3 cellular contexts compared by ENCODE assay signal in genomic region chr7:14424675-14425074, GRCh38.
TF ChIP-seq lines count a peak whose summit lies in the region.

No MANE protein-coding gene starts in this region.

TF ChIP-seq in liver, 16 proteins besides CTCF, POLR2A, EP300 and RAD21 (continued from another document):
- TF ChIP-seq ZBTB33 (IDR thresholded peaks at IDR 0.05), result no peak
- TF ChIP-seq RXRA (IDR thresholded peaks at IDR 0.05), result no peak
- TF ChIP-seq GABPA (IDR thresholded peaks at IDR 0.05 in 1 of 2, conservative IDR thresholded peaks at IDR 0.05 in 1 of 2), result no peak
- TF ChIP-seq, protein P1, sequence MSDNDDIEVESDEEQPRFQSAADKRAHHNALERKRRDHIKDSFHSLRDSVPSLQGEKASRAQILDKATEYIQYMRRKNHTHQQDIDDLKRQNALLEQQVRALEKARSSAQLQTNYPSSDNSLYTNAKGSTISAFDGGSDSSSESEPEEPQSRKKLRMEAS (IDR thresholded peaks at IDR 0.05), result no peak
- TF ChIP-seq TAF1 (conservative IDR thresholded peaks at IDR 0.05), result no peak
- no peak for TF ChIP-seq HNF4A (conservative IDR thresholded peaks at IDR 0.05)
- no peak for TF ChIP-seq REST (IDR thresholded peaks at IDR 0.05)
- TF ChIP-seq HNF4G (IDR thresholded peaks at IDR 0.05), result no peak
- TF ChIP-seq JUND (IDR thresholded peaks at IDR 0.05), result no peak
- TF ChIP-seq YY1 (IDR thresholded peaks at IDR 0.05), result no peak

TF ChIP-seq in HepG2, 621 proteins besides CTCF, POLR2A, EP300 and RAD21 (continued from another document):
- TF ChIP-seq SRSF4 (IDR thresholded peaks at IDR 0.05; ENCODE audit: low read depth, low read length, poor library complexity, severe bottlenecking), result no peak
- TF ChIP-seq, protein P2, sequence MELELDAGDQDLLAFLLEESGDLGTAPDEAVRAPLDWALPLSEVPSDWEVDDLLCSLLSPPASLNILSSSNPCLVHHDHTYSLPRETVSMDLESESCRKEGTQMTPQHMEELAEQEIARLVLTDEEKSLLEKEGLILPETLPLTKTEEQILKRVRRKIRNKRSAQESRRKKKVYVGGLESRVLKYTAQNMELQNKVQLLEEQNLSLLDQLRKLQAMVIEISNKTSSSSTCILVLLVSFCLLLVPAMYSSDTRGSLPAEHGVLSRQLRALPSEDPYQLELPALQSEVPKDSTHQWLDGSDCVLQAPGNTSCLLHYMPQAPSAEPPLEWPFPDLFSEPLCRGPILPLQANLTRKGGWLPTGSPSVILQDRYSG (CRISPR knock-in tag; IDR thresholded peaks at IDR 0.05), result no peak
- TF ChIP-seq CENPT (CRISPR knock-in tag; IDR thresholded peaks at IDR 0.05; ENCODE audit: low read depth), result no peak
- TF ChIP-seq NCOA2 (CRISPR knock-in tag; IDR thresholded peaks at IDR 0.05), result no peak
- TF ChIP-seq, protein P3, sequence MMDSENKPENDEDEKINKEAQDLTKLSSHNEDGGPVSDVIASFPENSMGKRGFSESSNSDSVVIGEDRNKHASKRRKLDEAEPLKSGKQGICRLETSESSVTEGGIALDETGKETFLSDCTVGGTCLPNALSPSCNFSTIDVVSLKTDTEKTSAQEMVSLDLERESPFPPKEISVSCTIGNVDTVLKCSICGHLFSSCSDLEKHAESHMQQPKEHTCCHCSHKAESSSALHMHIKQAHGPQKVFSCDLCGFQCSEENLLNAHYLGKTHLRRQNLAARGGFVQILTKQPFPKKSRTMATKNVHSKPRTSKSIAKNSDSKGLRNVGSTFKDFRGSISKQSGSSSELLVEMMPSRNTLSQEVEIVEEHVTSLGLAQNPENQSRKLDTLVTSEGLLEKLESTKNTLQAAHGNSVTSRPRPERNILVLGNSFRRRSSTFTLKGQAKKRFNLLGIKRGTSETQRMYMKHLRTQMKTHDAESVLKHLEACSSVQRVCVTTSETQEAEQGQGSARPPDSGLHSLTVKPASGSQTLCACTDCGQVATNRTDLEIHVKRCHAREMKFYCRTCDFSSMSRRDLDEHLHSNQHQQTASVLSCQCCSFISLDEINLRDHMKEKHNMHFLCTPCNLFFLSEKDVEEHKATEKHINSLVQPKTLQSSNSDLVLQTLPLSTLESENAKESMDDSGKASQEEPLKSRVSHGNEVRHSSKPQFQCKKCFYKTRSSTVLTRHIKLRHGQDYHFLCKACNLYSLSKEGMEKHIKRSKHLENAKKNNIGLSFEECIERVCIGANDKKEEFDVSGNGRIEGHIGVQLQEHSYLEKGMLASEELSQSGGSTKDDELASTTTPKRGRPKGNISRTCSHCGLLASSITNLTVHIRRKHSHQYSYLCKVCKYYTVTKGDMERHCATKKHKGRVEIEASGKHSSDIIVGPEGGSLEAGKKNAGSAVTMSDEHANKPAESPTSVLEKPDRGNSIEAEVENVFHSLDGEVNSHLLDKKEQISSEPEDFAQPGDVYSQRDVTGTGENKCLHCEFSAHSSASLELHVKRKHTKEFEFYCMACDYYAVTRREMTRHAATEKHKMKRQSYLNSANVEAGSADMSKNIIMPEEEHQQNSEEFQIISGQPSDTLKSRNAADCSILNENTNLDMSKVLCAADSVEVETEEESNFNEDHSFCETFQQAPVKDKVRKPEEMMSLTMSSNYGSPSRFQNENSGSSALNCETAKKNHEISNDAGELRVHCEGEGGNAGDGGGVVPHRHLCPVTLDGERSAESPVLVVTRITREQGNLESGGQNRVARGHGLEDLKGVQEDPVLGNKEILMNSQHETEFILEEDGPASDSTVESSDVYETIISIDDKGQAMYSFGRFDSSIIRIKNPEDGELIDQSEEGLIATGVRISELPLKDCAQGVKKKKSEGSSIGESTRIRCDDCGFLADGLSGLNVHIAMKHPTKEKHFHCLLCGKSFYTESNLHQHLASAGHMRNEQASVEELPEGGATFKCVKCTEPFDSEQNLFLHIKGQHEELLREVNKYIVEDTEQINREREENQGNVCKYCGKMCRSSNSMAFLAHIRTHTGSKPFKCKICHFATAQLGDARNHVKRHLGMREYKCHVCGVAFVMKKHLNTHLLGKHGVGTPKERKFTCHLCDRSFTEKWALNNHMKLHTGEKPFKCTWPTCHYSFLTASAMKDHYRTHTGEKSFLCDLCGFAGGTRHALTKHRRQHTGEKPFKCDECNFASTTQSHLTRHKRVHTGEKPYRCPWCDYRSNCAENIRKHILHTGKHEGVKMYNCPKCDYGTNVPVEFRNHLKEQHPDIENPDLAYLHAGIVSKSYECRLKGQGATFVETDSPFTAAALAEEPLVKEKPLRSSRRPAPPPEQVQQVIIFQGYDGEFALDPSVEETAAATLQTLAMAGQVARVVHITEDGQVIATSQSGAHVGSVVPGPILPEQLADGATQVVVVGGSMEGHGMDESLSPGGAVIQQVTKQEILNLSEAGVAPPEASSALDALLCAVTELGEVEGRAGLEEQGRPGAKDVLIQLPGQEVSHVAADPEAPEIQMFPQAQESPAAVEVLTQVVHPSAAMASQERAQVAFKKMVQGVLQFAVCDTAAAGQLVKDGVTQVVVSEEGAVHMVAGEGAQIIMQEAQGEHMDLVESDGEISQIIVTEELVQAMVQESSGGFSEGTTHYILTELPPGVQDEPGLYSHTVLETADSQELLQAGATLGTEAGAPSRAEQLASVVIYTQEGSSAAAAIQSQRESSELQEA (CRISPR knock-in tag; IDR thresholded peaks at IDR 0.05; ENCODE audit: not compliant biosample characterization), result no peak
- no peak for TF ChIP-seq ZNF777 (CRISPR knock-in tag; IDR thresholded peaks at IDR 0.05)
- TF ChIP-seq ZIK1 (CRISPR knock-in tag; IDR thresholded peaks at IDR 0.05; ENCODE audit: borderline replicate concordance, low read depth), result no peak
- TF ChIP-seq BRF2 (CRISPR knock-in tag; IDR thresholded peaks at IDR 0.05), result no peak
- TF ChIP-seq FOXJ3 (CRISPR knock-in tag; IDR thresholded peaks at IDR 0.05; ENCODE audit: borderline replicate concordance), result no peak
- TF ChIP-seq KLF6 (CRISPR knock-in tag; IDR thresholded peaks at IDR 0.05), result no peak

TF ChIP-seq in WTC11, 78 proteins besides CTCF, POLR2A, EP300 and RAD21 (continued from another document):
- TF ChIP-seq E2F5 (CRISPR knock-in tag; IDR thresholded peaks at IDR 0.05) (no peak), CREM (CRISPR knock-in tag; IDR thresholded peaks at IDR 0.05) (no peak), STAT6 (CRISPR knock-in tag; conservative IDR thresholded peaks at IDR 0.05; ENCODE audit: low read depth) (no peak), FOXJ3 (CRISPR knock-in tag; IDR thresholded peaks at IDR 0.05; ENCODE audit: borderline replicate concordance) (no peak), E2F4 (CRISPR knock-in tag; IDR thresholded peaks at IDR 0.05; ENCODE audit: borderline replicate concordance, low read depth) (no peak), NFE2L1 (CRISPR knock-in tag; IDR thresholded peaks at IDR 0.05) (no peak), FOXP4 (CRISPR knock-in tag; IDR thresholded peaks at IDR 0.05) (no peak), CBFB (CRISPR knock-in tag; IDR thresholded peaks at IDR 0.05; ENCODE audit: low read depth) (no peak), SMAD4 (CRISPR knock-in tag; IDR thresholded peaks at IDR 0.05) (no peak), RORB (CRISPR knock-in tag; IDR thresholded peaks at IDR 0.05) (no peak)
- TF ChIP-seq, protein P1 (CRISPR knock-in tag; IDR thresholded peaks at IDR 0.05), result no peak
- TF ChIP-seq, protein P4, sequence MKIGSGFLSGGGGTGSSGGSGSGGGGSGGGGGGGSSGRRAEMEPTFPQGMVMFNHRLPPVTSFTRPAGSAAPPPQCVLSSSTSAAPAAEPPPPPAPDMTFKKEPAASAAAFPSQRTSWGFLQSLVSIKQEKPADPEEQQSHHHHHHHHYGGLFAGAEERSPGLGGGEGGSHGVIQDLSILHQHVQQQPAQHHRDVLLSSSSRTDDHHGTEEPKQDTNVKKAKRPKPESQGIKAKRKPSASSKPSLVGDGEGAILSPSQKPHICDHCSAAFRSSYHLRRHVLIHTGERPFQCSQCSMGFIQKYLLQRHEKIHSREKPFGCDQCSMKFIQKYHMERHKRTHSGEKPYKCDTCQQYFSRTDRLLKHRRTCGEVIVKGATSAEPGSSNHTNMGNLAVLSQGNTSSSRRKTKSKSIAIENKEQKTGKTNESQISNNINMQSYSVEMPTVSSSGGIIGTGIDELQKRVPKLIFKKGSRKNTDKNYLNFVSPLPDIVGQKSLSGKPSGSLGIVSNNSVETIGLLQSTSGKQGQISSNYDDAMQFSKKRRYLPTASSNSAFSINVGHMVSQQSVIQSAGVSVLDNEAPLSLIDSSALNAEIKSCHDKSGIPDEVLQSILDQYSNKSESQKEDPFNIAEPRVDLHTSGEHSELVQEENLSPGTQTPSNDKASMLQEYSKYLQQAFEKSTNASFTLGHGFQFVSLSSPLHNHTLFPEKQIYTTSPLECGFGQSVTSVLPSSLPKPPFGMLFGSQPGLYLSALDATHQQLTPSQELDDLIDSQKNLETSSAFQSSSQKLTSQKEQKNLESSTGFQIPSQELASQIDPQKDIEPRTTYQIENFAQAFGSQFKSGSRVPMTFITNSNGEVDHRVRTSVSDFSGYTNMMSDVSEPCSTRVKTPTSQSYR (CRISPR knock-in tag; IDR thresholded peaks at IDR 0.05), result no peak
TF ChIP-seq in WTC11: peak in this region for 0.
